ENCODE assay signal across 15 cellular contexts in the genomic region with DNA sequence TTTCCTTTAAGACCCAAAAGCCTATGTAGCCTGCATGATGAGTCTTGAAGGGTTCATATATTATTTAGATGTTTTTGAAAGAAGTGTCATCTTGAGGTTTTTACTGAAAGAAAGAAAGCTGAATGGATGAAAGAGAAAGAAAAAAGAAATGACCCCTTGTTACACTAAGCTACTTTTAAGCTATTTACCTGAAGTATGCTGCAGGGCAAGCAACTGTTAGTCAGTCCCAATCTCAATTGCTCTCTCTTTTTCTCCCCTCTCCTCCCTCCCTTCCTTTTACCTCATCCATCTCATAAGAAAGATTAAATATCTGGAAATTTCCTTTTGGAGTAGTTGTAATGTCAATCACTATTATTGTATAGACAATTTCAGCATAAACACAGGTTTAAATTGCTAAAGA.
"Had no signal": no experiment of that assay in that cellular context is flagged by ENCODE, and none has a peak within 500 bp of the region (broad histone marks: within the 10 kb centered on the region; RNA-seq: fewer than 3 reads in every experiment).

No MANE protein-coding gene starts in this region.

- H3K27ac ChIP-seq: gastroesophageal sphincter, heart right ventricle, spleen, upper lobe of left lung had no signal

- H3K4me1 Mint-ChIP-seq: memory B cell; stimulated activated naive CD8-positive, alpha-beta T cell treated with anti-CD3 and anti-CD28 coated beads, Interleukin-15, amount 100 ng/mL, for 72 hours had no signal

- H3K4me1 ChIP-seq: gastroesophageal sphincter, heart right ventricle, spleen, upper lobe of left lung had no signal

- H3K27ac Mint-ChIP-seq: memory B cell; natural killer cell treated with Interleukin-12 subunit alpha and Interleukin-12 subunit beta and Interleukin-15 and Interleukin-18, amount 100 ng/mL, for 72 hours; stimulated activated naive CD8-positive, alpha-beta T cell treated with anti-CD3 and anti-CD28 coated beads, Interleukin-15, amount 100 ng/mL, for 72 hours; T-helper 2 cell treated with Interferon-gamma antibody and Interleukin-4, amounts not matched to agents 5 μg/mL and 100 μg/mL, for 36 hours had no signal

- H3K9me3 Mint-ChIP-seq: T-helper 2 cell treated with Interferon-gamma antibody and Interleukin-4, amounts not matched to agents 5 μg/mL and 100 μg/mL, for 36 hours had no signal

- H3K36me3 ChIP-seq: gastroesophageal sphincter, heart right ventricle, spleen, upper lobe of left lung had no signal

- H3K9me3 ChIP-seq: gastroesophageal sphincter, heart right ventricle, upper lobe of left lung had no signal

- H3K4me3 Mint-ChIP-seq: memory B cell; natural killer cell treated with Interleukin-12 subunit alpha and Interleukin-12 subunit beta and Interleukin-15 and Interleukin-18, amount 100 ng/mL, for 72 hours; stimulated activated naive CD8-positive, alpha-beta T cell treated with anti-CD3 and anti-CD28 coated beads, Interleukin-15, amount 100 ng/mL, for 72 hours; T-helper 2 cell treated with Interferon-gamma antibody and Interleukin-4, amounts not matched to agents 5 μg/mL and 100 μg/mL, for 36 hours had no signal

- H3K27me3 ChIP-seq: gastroesophageal sphincter, heart right ventricle, spleen, upper lobe of left lung had no signal

- H3K36me3 Mint-ChIP-seq: memory B cell; natural killer cell treated with Interleukin-12 subunit alpha and Interleukin-12 subunit beta and Interleukin-15 and Interleukin-18, amount 100 ng/mL, for 72 hours had no signal

- H3K27me3 Mint-ChIP-seq: memory B cell; natural killer cell treated with Interleukin-12 subunit alpha and Interleukin-12 subunit beta and Interleukin-15 and Interleukin-18, amount 100 ng/mL, for 72 hours; stimulated activated naive CD8-positive, alpha-beta T cell treated with anti-CD3 and anti-CD28 coated beads, Interleukin-15, amount 100 ng/mL, for 72 hours had no signal

- DNase-seq: activated naive CD4-positive, alpha-beta T cell; activated T-cell treated with anti-CD3 and anti-CD28 coated beads for 4 hours; anterior cingulate cortex; dermis blood vessel endothelial cell; heart right ventricle; kidney; left ventricle myocardium superior; spleen; stimulated activated CD4-positive, alpha-beta T cell treated with anti-CD3 and anti-CD28 coated beads, Interleukin-1b, Interleukin-23, amount 100 ng/mL, for 48 hours; stimulated activated naive CD8-positive, alpha-beta T cell treated with anti-CD3 and anti-CD28 coated beads, Interleukin-15, amount 100 ng/mL, for 72 hours; upper lobe of left lung had no signal

- H3K4me3 ChIP-seq: gastroesophageal sphincter, heart right ventricle, spleen, upper lobe of left lung had no signal
